22 cellular contexts compared by ENCODE assay signal in the genomic region with DNA sequence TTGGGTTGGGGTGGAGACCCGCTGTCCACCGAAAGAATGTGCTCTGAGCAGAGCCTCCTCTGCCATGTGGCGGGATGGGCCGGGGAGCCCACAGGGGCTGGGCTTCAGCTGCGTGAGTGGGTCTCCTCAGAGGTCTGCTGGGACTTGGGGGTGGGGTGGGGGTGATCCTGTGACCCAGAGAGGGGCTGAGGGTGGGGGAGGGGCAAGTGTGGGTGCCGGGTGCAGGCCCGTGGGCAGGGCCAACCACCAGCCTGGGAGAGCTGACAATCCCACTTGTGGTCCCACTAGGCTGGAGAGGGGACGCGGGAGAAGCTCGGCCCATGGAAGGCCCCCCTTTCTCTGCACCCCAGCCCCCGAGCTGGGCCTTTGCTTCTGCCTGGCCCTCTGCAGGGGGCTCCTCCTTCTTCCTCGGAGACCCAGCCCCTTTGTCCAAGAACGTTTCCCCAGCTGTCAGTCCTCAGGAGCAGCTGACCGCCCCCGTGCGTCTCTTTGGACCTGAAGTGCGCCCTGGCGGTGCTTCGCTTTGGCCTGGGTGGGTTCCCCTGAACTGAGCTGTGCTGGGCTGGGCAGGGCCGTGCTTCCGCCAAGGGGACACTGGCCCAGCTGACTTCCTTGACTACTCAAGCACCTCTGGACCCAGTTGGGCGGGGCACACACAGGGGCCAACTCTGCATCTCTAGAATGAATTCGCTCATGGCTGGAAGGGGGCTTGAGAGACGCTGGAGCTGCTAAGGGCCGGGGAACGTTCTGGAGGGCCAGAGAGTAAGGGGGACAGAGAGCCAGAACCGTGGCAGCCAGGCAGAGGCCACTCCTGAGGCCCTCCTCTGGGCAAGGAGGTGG. TPM values are rescaled to one million over a fixed set of nuclear protein-coding genes. Genes with fewer than 3 reads are reported as not detected.
DNase-seq lines count a peak whose midpoint lies in the region; ATAC-seq and TF ChIP-seq lines count a peak whose summit lies in the region.
"Had no signal": no experiment of that assay in that cellular context is flagged by ENCODE, and none has a peak within 500 bp of the region (broad histone marks: within the 10 kb centered on the region; RNA-seq: fewer than 3 reads in every experiment).

No MANE protein-coding gene starts in this region.

- CTCF ChIA-PET in activated CD8-positive, alpha-beta T cell treated with anti-CD3 and anti-CD28 coated beads, Interleukin-2, amount 10 ng/mL, durations not matched to agents 7 days and 5 days (lab: Charles Lee), result interaction anchor here (1.0 kb wide), 1 partner anchor 23 kb away, joined by 3 read pairs; no protein-coding TSS in a partner anchor
- CTCF ChIA-PET in activated CD8-positive, alpha-beta T cell treated with anti-CD3 and anti-CD28 coated beads for 36 hours (lab: Charles Lee), result no interaction called here

- H3K27me3 Mint-ChIP-seq in activated CD8-positive, alpha-beta T cell treated with anti-CD3 and anti-CD28 coated beads, Interleukin-2, amount 10 ng/mL, durations not matched to agents 7 days and 5 days (ENCODE audit: low read depth), result no peaks in the 10 kb centered on the region
- no peaks in the 10 kb centered on the region for H3K27me3 Mint-ChIP-seq in activated CD8-positive, alpha-beta T cell treated with anti-CD3 and anti-CD28 coated beads for 36 hours
- H3K27me3 Mint-ChIP-seq in chondrocyte (ENCODE audit: low read depth), result no peaks in the 10 kb centered on the region
- H3K27me3 Mint-ChIP-seq: B cell had no signal

- intact Hi-C loops in activated CD8-positive, alpha-beta T cell treated with anti-CD3 and anti-CD28 coated beads for 36 hours (cut with micrococcal nuclease), result no loop called here
- intact Hi-C loops in left colon (cut with DNase I, micrococcal nuclease), result no loop called here
- intact Hi-C loops in sigmoid colon (cut with DNase I), result no loop called here

- peaks cover 0 to 55% (median 47%) of the 10 kb centered on the region in 4 donors for H3K4me1 ChIP-seq in sigmoid colon
- H3K4me1 ChIP-seq: HAP-1, testis had no signal

- no peaks in the 10 kb centered on the region for H3K27me3 ChIP-seq in sigmoid colon
- H3K27me3 ChIP-seq: testis had no signal

- no peaks in the 10 kb centered on the region for H3K9me3 ChIP-seq in sigmoid colon
- H3K9me3 ChIP-seq: HAP-1, testis had no signal

- no peak for ATAC-seq in activated CD8-positive, alpha-beta T cell treated with anti-CD3 and anti-CD28 coated beads, Interleukin-2, amount 10 ng/mL, durations not matched to agents 7 days and 5 days
- no peak for ATAC-seq in activated CD8-positive, alpha-beta T cell treated with anti-CD3 and anti-CD28 coated beads for 36 hours
- ATAC-seq in left colon (peak; percentile 50), GM21390 (IDR thresholded peaks at IDR 0.05; ENCODE audit: unreplicated experiment) (no peak)
- ATAC-seq: PC-3 had no signal

- H3K27ac Mint-ChIP-seq in activated CD8-positive, alpha-beta T cell treated with anti-CD3 and anti-CD28 coated beads, Interleukin-2, amount 10 ng/mL, durations not matched to agents 7 days and 5 days, result peak overlapping the region; percentile 49
- no peak overlapping the region for H3K27ac Mint-ChIP-seq in activated CD8-positive, alpha-beta T cell treated with anti-CD3 and anti-CD28 coated beads for 36 hours
- no peak overlapping the region for H3K27ac Mint-ChIP-seq in chondrocyte (ENCODE audit: unreplicated experiment)
- H3K27ac Mint-ChIP-seq: B cell, mesothelial cell of epicardium had no signal

- no peak for TF ChIP-seq EP300 in sigmoid colon (IDR thresholded peaks at IDR 0.05)

- H3K4me3 Mint-ChIP-seq in activated CD8-positive, alpha-beta T cell treated with anti-CD3 and anti-CD28 coated beads, Interleukin-2, amount 10 ng/mL, durations not matched to agents 7 days and 5 days, result no peak overlapping the region
- no peak overlapping the region for H3K4me3 Mint-ChIP-seq in activated CD8-positive, alpha-beta T cell treated with anti-CD3 and anti-CD28 coated beads for 36 hours
- H3K4me3 Mint-ChIP-seq in chondrocyte (ENCODE audit: unreplicated experiment), result no peak overlapping the region
- H3K4me3 Mint-ChIP-seq: B cell, mesothelial cell of epicardium had no signal

- peaks cover 33% of the 10 kb centered on the region for H3K4me1 Mint-ChIP-seq in activated CD8-positive, alpha-beta T cell treated with anti-CD3 and anti-CD28 coated beads, Interleukin-2, amount 10 ng/mL, durations not matched to agents 7 days and 5 days (ENCODE audit: low read depth)
- peaks cover 7% of the 10 kb centered on the region for H3K4me1 Mint-ChIP-seq in activated CD8-positive, alpha-beta T cell treated with anti-CD3 and anti-CD28 coated beads for 36 hours (ENCODE audit: low read depth)
- no peaks in the 10 kb centered on the region for H3K4me1 Mint-ChIP-seq in chondrocyte (ENCODE audit: low read depth)
- H3K4me1 Mint-ChIP-seq: B cell had no signal

- no peak for TF ChIP-seq POLR2A in sigmoid colon (IDR thresholded peaks at IDR 0.05)

- DNase-seq in activated CD8-positive, alpha-beta T cell treated with anti-CD3 and anti-CD28 coated beads, Interleukin-2, amount 10 ng/mL, durations not matched to agents 7 days and 5 days, result no peak
- DNase-seq in activated CD8-positive, alpha-beta T cell treated with anti-CD3 and anti-CD28 coated beads for 36 hours, result no peak
- peak; percentile 85 for DNase-seq in chondrocyte (ENCODE audit: low spot score)
- peak in 1 of 2 donors; percentile 15 for DNase-seq in left colon
- DNase-seq in sigmoid colon, result peak; percentile 65
- DNase-seq in NCI-H748 (lab: John Stamatoyannopoulos, UW; ENCODE audit: unreplicated experiment), result no peak
- DNase-seq in NCI-H187 treated with DMSO at 0.1 percent for 48 hours (lab: John Stamatoyannopoulos, UW), result no peak
- DNase-seq: amygdala; central memory CD4-positive, alpha-beta T cell; effector CD4-positive, alpha-beta T cell; NCI-H1417; NCI-H2171 treated with DMSO at 0.1 percent for 48 hours; NCI-H748 treated with DMSO at 0.1 percent for 48 hours; PC-3; T-helper 9 cell; testis had no signal

- POLR2A ChIA-PET in activated CD8-positive, alpha-beta T cell treated with anti-CD3 and anti-CD28 coated beads, Interleukin-2, amount 10 ng/mL, durations not matched to agents 7 days and 5 days (lab: Charles Lee), result no interaction called here
- POLR2A ChIA-PET in activated CD8-positive, alpha-beta T cell treated with anti-CD3 and anti-CD28 coated beads for 36 hours (lab: Charles Lee), result interaction anchor here (0.7 kb wide), 1 partner anchor 104 kb away, joined by 3 read pairs; no protein-coding TSS in a partner anchor

- no peak overlapping the region for H3K4me3 ChIP-seq in sigmoid colon
- H3K4me3 ChIP-seq: HAP-1, SK-N-MC, testis had no signal

- TF ChIP-seq CTCF in activated CD8-positive, alpha-beta T cell treated with anti-CD3 and anti-CD28 coated beads for 36 hours (IDR thresholded peaks at IDR 0.05), result no peak
- TF ChIP-seq CTCF in chondrocyte (IDR thresholded peaks at IDR 0.05) (no peak), sigmoid colon (IDR thresholded peaks at IDR 0.05) (no peak)

- 78 to 84% methylated on average over 27 of the region's 27 CpGs for WGBS in sigmoid colon, 2 donors

- no peaks in the 10 kb centered on the region for H3K9me3 Mint-ChIP-seq in activated CD8-positive, alpha-beta T cell treated with anti-CD3 and anti-CD28 coated beads, Interleukin-2, amount 10 ng/mL, durations not matched to agents 7 days and 5 days (ENCODE audit: insufficient read depth)
- no peaks in the 10 kb centered on the region for H3K9me3 Mint-ChIP-seq in activated CD8-positive, alpha-beta T cell treated with anti-CD3 and anti-CD28 coated beads for 36 hours
- no peaks in the 10 kb centered on the region for H3K9me3 Mint-ChIP-seq in chondrocyte (ENCODE audit: low read depth)
- H3K9me3 Mint-ChIP-seq: mesothelial cell of epicardium had no signal

- H3K36me3 Mint-ChIP-seq in activated CD8-positive, alpha-beta T cell treated with anti-CD3 and anti-CD28 coated beads, Interleukin-2, amount 10 ng/mL, durations not matched to agents 7 days and 5 days (ENCODE audit: low read depth), result no peaks in the 10 kb centered on the region
- no peaks in the 10 kb centered on the region for H3K36me3 Mint-ChIP-seq in activated CD8-positive, alpha-beta T cell treated with anti-CD3 and anti-CD28 coated beads for 36 hours (ENCODE audit: low read depth)
- peaks cover 4% of the 10 kb centered on the region for H3K36me3 Mint-ChIP-seq in chondrocyte (ENCODE audit: low read depth)
- H3K36me3 Mint-ChIP-seq: mesothelial cell of epicardium had no signal

- no peak overlapping the region for H3K27ac ChIP-seq in sigmoid colon
- H3K27ac ChIP-seq: 22Rv1, SK-N-MC, testis had no signal

- H3K36me3 ChIP-seq in sigmoid colon, result peaks cover 0 to 4% (median 0%) of the 10 kb centered on the region in 4 donors
- H3K36me3 ChIP-seq: HAP-1 had no signal

RNA-seq across cellular contexts. Expression of a gene that starts 30.2 kb away (rescaled TPM):
- total RNA-seq in activated CD8-positive, alpha-beta T cell treated with anti-CD3 and anti-CD28 coated beads, Interleukin-2, amount 10 ng/mL, durations not matched to agents 7 days and 5 days, result 10 to 100 TPM; 10.1 to 11.0 TPM
- 1 to 10 TPM; 4.8 to 5.9 TPM for total RNA-seq in activated CD8-positive, alpha-beta T cell treated with anti-CD3 and anti-CD28 coated beads for 36 hours
- total RNA-seq in chondrocyte (43.9 to 78.9 TPM (median 47.6 TPM) in 3 replicates), left colon (10 to 100 TPM; 36.8 to 48.7 TPM), sigmoid colon (10 to 100 TPM; 28.1 to 69.2 (median 46.2) TPM)
- 10 to 100 TPM; 16.6 to 29.8 (median 18.6) TPM for polyA plus RNA-seq in sigmoid colon

Comparison
In these comparisons a context has a peak if more than half of its experiments do, and no peak if none do; other contexts are left out.
1. DNase-seq: peak in chondrocyte (single experiment) and sigmoid colon (single experiment); none in activated CD8-positive, alpha-beta T cell treated with anti-CD3 and anti-CD28 coated beads, Interleukin-2, amount 10 ng/mL, durations not matched to agents 7 days and 5 days (single experiment), activated CD8-positive, alpha-beta T cell treated with anti-CD3 and anti-CD28 coated beads for 36 hours (single experiment), NCI-H748 (single experiment) and NCI-H187 treated with DMSO at 0.1 percent for 48 hours (single experiment).